10 cellular contexts compared by ENCODE assay signal in genomic region chr9:109440117-109440515, GRCh38. TPM values are rescaled to one million over a fixed set of nuclear protein-coding genes. Genes with fewer than 3 reads are reported as not detected.
DNase-seq lines count a peak whose midpoint lies in the region; ATAC-seq and TF ChIP-seq lines count a peak whose summit lies in the region.
"Had no signal": no experiment of that assay in that cellular context is flagged by ENCODE, and none has a peak within 500 bp of the region (broad histone marks: within the 10 kb centered on the region; RNA-seq: fewer than 3 reads in every experiment).

No MANE protein-coding gene starts in this region.

- no peak overlapping the region for H3K4me3 Mint-ChIP-seq in nephron progenitor cell
- H3K4me3 Mint-ChIP-seq: natural killer cell treated with Interleukin-12 subunit alpha and Interleukin-12 subunit beta and Interleukin-15 and Interleukin-18, amount 100 ng/mL, for 72 hours had no signal

- TF ChIP-seq CTCF in nephron progenitor cell (IDR thresholded peaks at IDR 0.05) (no peak), esophagus squamous epithelium (IDR thresholded peaks at IDR 0.05) (no peak)

- no peaks in the 10 kb centered on the region for H3K9me3 ChIP-seq in esophagus squamous epithelium
- H3K9me3 ChIP-seq: tibial nerve had no signal

- peaks cover 53% of the 10 kb centered on the region for H3K4me1 Mint-ChIP-seq in nephron progenitor cell

- ATAC-seq in GM19035 (IDR thresholded peaks at IDR 0.05; ENCODE audit: unreplicated experiment) (peak; percentile 35), HG02678 (IDR thresholded peaks at IDR 0.05; ENCODE audit: unreplicated experiment) (peak; percentile 31)

- H3K27ac ChIP-seq in esophagus squamous epithelium: no peak overlapping the region
- H3K27ac ChIP-seq: tibial nerve had no signal

- H3K36me3 ChIP-seq in esophagus squamous epithelium: peaks cover 0 to 37% (median 0%) of the 10 kb centered on the region in 3 donors
- H3K36me3 ChIP-seq: tibial nerve had no signal

- peaks cover 0 to 9% (median 0%) of the 10 kb centered on the region in 4 donors for H3K27me3 ChIP-seq in esophagus squamous epithelium
- H3K27me3 ChIP-seq: tibial nerve had no signal

- DNase-seq in MV-4-11 (lab: John Stamatoyannopoulos, UW): peak; percentile 92
- DNase-seq in nephron progenitor cell: no peak
- no peak for DNase-seq in stimulated activated CD4-positive, alpha-beta T cell treated with anti-CD3 and anti-CD28 coated beads, Interleukin-15, amount 100 ng/mL, for 24 hours
- DNase-seq in esophagus squamous epithelium (lab: John Stamatoyannopoulos, UW): no peak
- no peak for DNase-seq in NCI-H146 (lab: John Stamatoyannopoulos, UW)
- DNase-seq: activated gamma-delta T cell treated with Interleukin-2 at 50 U/mL for 16 hours had no signal

- H3K9me3 Mint-ChIP-seq in nephron progenitor cell: no peaks in the 10 kb centered on the region
- H3K9me3 Mint-ChIP-seq: natural killer cell treated with Interleukin-12 subunit alpha and Interleukin-12 subunit beta and Interleukin-15 and Interleukin-18, amount 100 ng/mL, for 72 hours had no signal

- no peaks in the 10 kb centered on the region for H3K36me3 Mint-ChIP-seq in nephron progenitor cell (ENCODE audit: low read depth)
- H3K36me3 Mint-ChIP-seq: natural killer cell treated with Interleukin-12 subunit alpha and Interleukin-12 subunit beta and Interleukin-15 and Interleukin-18, amount 100 ng/mL, for 72 hours had no signal

- TF ChIP-seq POLR2A in esophagus squamous epithelium (IDR thresholded peaks at IDR 0.05): no peak

- intact Hi-C loops in esophagus squamous epithelium (cut with DNase I): loop anchor here (10.0 kb wide), 1 partner anchor 85 kb away; no protein-coding TSS in a partner anchor

- peak overlapping the region; percentile 79 for H3K27ac Mint-ChIP-seq in nephron progenitor cell
- H3K27ac Mint-ChIP-seq: natural killer cell treated with Interleukin-12 subunit alpha and Interleukin-12 subunit beta and Interleukin-15 and Interleukin-18, amount 100 ng/mL, for 72 hours had no signal

- no peak overlapping the region for H3K4me3 ChIP-seq in esophagus squamous epithelium
- H3K4me3 ChIP-seq: tibial nerve had no signal

- WGBS in esophagus squamous epithelium, 2 donors: 67 to 77% methylated on average over 3 of the region's 3 CpGs

- H3K27me3 Mint-ChIP-seq in nephron progenitor cell (ENCODE audit: low read depth, poor library complexity): no peaks in the 10 kb centered on the region

- H3K4me1 ChIP-seq in esophagus squamous epithelium: peaks cover 0 to 24% (median 8%) of the 10 kb centered on the region in 3 donors

RNA-seq across cellular contexts. Expression of gene PTPN3, which starts 58.0 kb away (rescaled TPM):
- 10 to 100 TPM; 11.8 to 21.6 (median 14.1) TPM for total RNA-seq in esophagus squamous epithelium
